In the genomic region with DNA sequence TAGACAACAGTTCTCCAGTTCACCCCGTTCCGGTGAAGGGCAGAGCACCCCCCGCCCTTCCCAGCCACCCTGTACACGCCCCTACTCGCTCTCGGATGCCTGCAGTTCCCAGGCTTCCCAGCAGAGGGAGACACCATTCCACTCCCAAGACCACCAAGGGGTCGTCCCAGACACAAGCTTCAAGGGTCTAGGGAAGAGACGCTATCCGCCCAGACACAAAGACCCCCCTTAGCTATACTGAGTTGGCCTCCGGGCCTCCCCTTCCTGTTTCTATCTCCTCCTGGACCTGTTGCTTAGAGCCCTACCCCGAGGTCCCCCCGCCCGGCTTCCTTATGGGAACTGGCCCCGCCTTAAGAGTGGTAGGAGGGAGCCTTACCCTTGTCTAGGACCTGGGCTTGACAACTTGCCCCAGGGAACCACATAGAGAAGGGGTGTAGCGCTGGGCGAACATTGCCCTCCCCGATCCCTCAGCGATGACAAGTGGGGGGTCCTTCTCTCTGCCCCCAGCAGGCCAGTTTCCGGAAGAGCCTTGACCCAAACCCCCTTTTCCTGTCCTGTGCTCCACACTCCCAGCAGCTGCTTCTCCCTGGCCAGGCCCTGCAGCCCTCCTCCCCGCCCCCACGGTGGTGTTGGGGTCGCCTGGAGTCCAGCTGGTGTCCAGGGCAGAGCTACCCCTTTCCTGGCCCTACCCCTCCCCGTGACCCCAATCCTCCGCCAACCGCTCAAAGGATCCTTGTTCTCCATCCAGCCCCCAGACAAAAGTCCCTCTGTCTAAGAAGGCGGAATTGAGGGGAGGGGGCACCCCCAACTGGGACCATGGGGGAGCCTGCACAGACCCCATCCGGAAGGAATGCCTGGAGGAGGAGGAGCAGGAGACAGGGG, we compare ENCODE assay signal across 8 cellular contexts. TPM values are rescaled to one million over a fixed set of nuclear protein-coding genes. Genes with fewer than 3 reads are reported as not detected.
DNase-seq lines count a peak whose midpoint lies in the region; ATAC-seq and TF ChIP-seq lines count a peak whose summit lies in the region.

No MANE protein-coding gene starts in this region.

- DNase-seq in T follicular helper cell (ENCODE audit: low read depth) (peak; percentile 46), left ventricle myocardium inferior (peak; percentile 72), posterior cingulate gyrus (peak; percentile 78 to 97 (median 88)), transverse colon (peak; percentile 86)

- in situ Hi-C loops in transverse colon (cut with MboI; ENCODE audit: low pct_ligation_motif_present in 1 of 4, low pct_unique_long_range_greater_than_20kb in 1 of 4, low sequenced_read_pairs in 3 of 4) = no loop called here

- H3K4me2 ChIP-seq in BLaER1 treated with 17β-estradiol and CSF1 and Interleukin-3, amounts not matched to agents 10 nM and 100 nM = peak overlapping the region; percentile 43 to 90 (median 70)

- H3K27ac ChIP-seq in BLaER1 treated with 17β-estradiol and CSF1 and Interleukin-3, amounts not matched to agents 10 nM and 100 nM = no peak overlapping the region
- peak overlapping the region; percentile 97 for H3K27ac ChIP-seq in angular gyrus (ENCODE audit: low read depth, low read length)
- no peak overlapping the region for H3K27ac ChIP-seq in left ventricle myocardium inferior (replicated peaks)
- H3K27ac ChIP-seq in transverse colon = peak overlapping the region; percentile 88 to 95 (median 91)

- H3K4me1 ChIP-seq in BLaER1 treated with 17β-estradiol and CSF1 and Interleukin-3, amounts not matched to agents 10 nM and 100 nM = peaks cover 18 to 40% (median 32%) of the 10 kb centered on the region in 10 experiments
- peaks cover 19% of the 10 kb centered on the region for H3K4me1 ChIP-seq in left ventricle myocardium inferior
- H3K4me1 ChIP-seq in transverse colon = peaks cover 0 to 21% (median 15%) of the 10 kb centered on the region in 4 donors

- intact Hi-C loops in left ventricle myocardium inferior (cut with micrococcal nuclease) = no loop called here
- intact Hi-C loops in posterior cingulate gyrus (cut with DNase I) = no loop called here
- intact Hi-C loops in transverse colon (cut with DNase I; ENCODE audit: low total_unique reads) = no loop called here

- H3K9me3 ChIP-seq in BLaER1 treated with 17β-estradiol and CSF1 and Interleukin-3, amounts not matched to agents 10 nM and 100 nM (replicated peaks in 1 of 11) = no peaks in the 10 kb centered on the region
- no peaks in the 10 kb centered on the region for H3K9me3 ChIP-seq in left ventricle myocardium inferior (replicated peaks)
- H3K9me3 ChIP-seq in transverse colon = no peaks in the 10 kb centered on the region

- peak overlapping the region in 7 of 11 experiments; percentile 5 to 47 (median 24); a peak in 4 of 22 replicates for H3K9ac ChIP-seq in BLaER1 treated with 17β-estradiol and CSF1 and Interleukin-3, amounts not matched to agents 10 nM and 100 nM

- no peaks in the 10 kb centered on the region for H4K20me1 ChIP-seq in BLaER1 treated with 17β-estradiol and CSF1 and Interleukin-3, amounts not matched to agents 10 nM and 100 nM

- no peaks in the 10 kb centered on the region for H3K36me3 ChIP-seq in BLaER1 treated with 17β-estradiol and CSF1 and Interleukin-3, amounts not matched to agents 10 nM and 100 nM
- H3K36me3 ChIP-seq in left ventricle myocardium inferior (no peaks in the 10 kb centered on the region), transverse colon (no peaks in the 10 kb centered on the region)

- H3K27me3 ChIP-seq in BLaER1 treated with 17β-estradiol and CSF1 and Interleukin-3, amounts not matched to agents 10 nM and 100 nM = no peaks in the 10 kb centered on the region
- no peaks in the 10 kb centered on the region for H3K27me3 ChIP-seq in left ventricle myocardium inferior (ENCODE audit: low read depth)
- H3K27me3 ChIP-seq in transverse colon = no peaks in the 10 kb centered on the region

- no peak for TF ChIP-seq CTCF in left ventricle myocardium inferior (IDR thresholded peaks at IDR 0.05; ENCODE audit: borderline replicate concordance)
- TF ChIP-seq CTCF in transverse colon (IDR thresholded peaks at IDR 0.05) = peak; percentile 97 to 99 (median 98)

- no peak for TF ChIP-seq EP300 in transverse colon (IDR thresholded peaks at IDR 0.05; ENCODE audit: low read depth)

- 27 to 100% methylated on average over 1 to 26 of the region's 27 CpGs for WGBS in transverse colon (ENCODE audit: low coverage in 1 of 2), 2 donors

- ATAC-seq in HG02798 (IDR thresholded peaks at IDR 0.05; ENCODE audit: poor library complexity, unreplicated experiment) = peak; percentile 48
- no peak for ATAC-seq in GM19455 (IDR thresholded peaks at IDR 0.05; ENCODE audit: unreplicated experiment)

- TF ChIP-seq POLR2A in transverse colon (IDR thresholded peaks at IDR 0.05) = no peak

- H3K4me3 ChIP-seq in BLaER1 treated with 17β-estradiol and CSF1 and Interleukin-3, amounts not matched to agents 10 nM and 100 nM = peak overlapping the region in 4 of 10 experiments; percentile 14 to 51 (median 28); a peak in 5 of 20 replicates
- peak overlapping the region; percentile 54 for H3K4me3 ChIP-seq in left ventricle myocardium inferior
- H3K4me3 ChIP-seq in transverse colon = peak overlapping the region in 3 of 4 donors; percentile 38 to 65 (median 51)

RNA-seq across cellular contexts. Expression of gene FXYD3, which starts 0.7 kb away (rescaled TPM):
- total RNA-seq in left ventricle myocardium inferior = 1.1 TPM
- 1,000 to 10,000 TPM; 1,678 to 4,641 (median 3,622) TPM for total RNA-seq in transverse colon

RNA-seq across cellular contexts. Expression of gene LGI4, which starts 20.0 kb away (rescaled TPM):
- total RNA-seq in left ventricle myocardium inferior = 8.4 TPM
- 10 to 100 TPM in 3 of 4 donors, 1 to 10 TPM in 1; 9.8 to 71.8 (median 25.9) TPM for total RNA-seq in transverse colon

RNA-seq across cellular contexts. Expression of gene FXYD1, which starts 23.7 kb away (rescaled TPM):
- total RNA-seq in left ventricle myocardium inferior (509 TPM), transverse colon (10 to 100 TPM in 2 of 4 donors, not detected in 2; 10.6 to 29.2 TPM)

RNA-seq across cellular contexts. Expression of gene FXYD7, which starts 28.2 kb away (rescaled TPM):
- total RNA-seq in left ventricle myocardium inferior (not detected), transverse colon (not detected)

RNA-seq across cellular contexts. Expression of gene FXYD5, which starts 39.6 kb away (rescaled TPM):
- total RNA-seq in left ventricle myocardium inferior = 23.4 TPM
- 10 to 100 TPM in 2 of 4 donors, 1 to 10 TPM in 2; 2.0 to 57.2 (median 15.1) TPM for total RNA-seq in transverse colon

Comparison
In these comparisons a context has a peak if more than half of its experiments do, and no peak if none do; other contexts are left out.
1. H3K27ac ChIP-seq: peak in angular gyrus (single experiment) and transverse colon (4 of 4); none in BLaER1 treated with 17β-estradiol and CSF1 and Interleukin-3, amounts not matched to agents 10 nM and 100 nM (0 of 11) and left ventricle myocardium inferior (single experiment).
2. RNA of gene FXYD3, which starts 0.7 kb away (total RNA-seq): 1,678 to 4,641 TPM in transverse colon; 1.1 TPM in left ventricle myocardium inferior (single experiment); every median in the first group is over 100 times any median in the second.
3. RNA of gene FXYD1, which starts 23.7 kb away (total RNA-seq): 509 TPM in left ventricle myocardium inferior (single experiment); 10.6 to 29.2 TPM in transverse colon; every median in the first group is over 10 times any median in the second.
4. Peak in every context shown above with its lines, with median percentiles within 50 percentile points of each other: DNase-seq.